Comparison of ENCODE assay signal across 1 cellular context in the genomic region with DNA sequence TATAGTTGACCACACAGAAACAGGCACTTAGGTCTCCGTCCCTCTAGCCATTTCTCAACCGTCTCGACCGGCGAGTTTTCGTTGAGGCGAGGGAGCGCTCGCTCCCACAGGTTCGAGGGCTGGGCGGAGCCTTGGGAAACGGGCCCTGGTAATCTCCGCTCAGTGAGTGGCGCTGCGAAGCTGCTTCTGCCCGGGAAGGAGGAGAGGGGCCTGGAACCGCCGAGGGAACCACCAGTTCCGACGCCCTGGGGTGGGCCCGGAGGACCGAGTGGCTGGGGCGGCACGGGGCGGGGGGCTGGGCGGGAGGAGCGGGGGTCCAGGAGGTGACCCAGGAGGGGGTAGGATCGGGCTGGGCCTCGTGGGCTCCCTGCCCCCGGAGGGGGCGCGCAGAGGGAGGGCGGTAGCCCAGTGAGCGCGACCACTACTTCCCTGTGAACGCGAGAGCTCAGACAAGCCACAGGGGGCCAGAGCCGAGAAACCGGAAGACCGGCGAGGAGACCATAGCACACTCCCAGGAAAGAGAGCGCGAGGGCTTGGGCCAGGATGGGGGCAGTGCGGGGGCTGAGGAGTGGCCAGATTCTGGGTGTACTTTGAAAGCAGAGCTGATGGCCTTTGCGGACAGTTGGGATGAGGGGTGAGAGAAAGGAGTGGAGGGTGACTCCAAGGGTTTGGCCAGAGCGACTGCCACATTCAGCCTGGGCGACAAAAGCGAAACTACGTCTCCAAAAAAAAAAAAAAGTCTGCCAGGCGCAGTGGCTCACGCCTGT.
A peak's percentile ranks its signal among the peaks of the same experiment; 100 is the strongest.
TF ChIP-seq lines count a peak whose summit lies in the region.

No MANE protein-coding gene starts in this region.

TF ChIP-seq in HepG2, 621 proteins besides CTCF, POLR2A, EP300 and RAD21 (continued from another document and continues in another):
- TF ChIP-seq, protein P1, sequence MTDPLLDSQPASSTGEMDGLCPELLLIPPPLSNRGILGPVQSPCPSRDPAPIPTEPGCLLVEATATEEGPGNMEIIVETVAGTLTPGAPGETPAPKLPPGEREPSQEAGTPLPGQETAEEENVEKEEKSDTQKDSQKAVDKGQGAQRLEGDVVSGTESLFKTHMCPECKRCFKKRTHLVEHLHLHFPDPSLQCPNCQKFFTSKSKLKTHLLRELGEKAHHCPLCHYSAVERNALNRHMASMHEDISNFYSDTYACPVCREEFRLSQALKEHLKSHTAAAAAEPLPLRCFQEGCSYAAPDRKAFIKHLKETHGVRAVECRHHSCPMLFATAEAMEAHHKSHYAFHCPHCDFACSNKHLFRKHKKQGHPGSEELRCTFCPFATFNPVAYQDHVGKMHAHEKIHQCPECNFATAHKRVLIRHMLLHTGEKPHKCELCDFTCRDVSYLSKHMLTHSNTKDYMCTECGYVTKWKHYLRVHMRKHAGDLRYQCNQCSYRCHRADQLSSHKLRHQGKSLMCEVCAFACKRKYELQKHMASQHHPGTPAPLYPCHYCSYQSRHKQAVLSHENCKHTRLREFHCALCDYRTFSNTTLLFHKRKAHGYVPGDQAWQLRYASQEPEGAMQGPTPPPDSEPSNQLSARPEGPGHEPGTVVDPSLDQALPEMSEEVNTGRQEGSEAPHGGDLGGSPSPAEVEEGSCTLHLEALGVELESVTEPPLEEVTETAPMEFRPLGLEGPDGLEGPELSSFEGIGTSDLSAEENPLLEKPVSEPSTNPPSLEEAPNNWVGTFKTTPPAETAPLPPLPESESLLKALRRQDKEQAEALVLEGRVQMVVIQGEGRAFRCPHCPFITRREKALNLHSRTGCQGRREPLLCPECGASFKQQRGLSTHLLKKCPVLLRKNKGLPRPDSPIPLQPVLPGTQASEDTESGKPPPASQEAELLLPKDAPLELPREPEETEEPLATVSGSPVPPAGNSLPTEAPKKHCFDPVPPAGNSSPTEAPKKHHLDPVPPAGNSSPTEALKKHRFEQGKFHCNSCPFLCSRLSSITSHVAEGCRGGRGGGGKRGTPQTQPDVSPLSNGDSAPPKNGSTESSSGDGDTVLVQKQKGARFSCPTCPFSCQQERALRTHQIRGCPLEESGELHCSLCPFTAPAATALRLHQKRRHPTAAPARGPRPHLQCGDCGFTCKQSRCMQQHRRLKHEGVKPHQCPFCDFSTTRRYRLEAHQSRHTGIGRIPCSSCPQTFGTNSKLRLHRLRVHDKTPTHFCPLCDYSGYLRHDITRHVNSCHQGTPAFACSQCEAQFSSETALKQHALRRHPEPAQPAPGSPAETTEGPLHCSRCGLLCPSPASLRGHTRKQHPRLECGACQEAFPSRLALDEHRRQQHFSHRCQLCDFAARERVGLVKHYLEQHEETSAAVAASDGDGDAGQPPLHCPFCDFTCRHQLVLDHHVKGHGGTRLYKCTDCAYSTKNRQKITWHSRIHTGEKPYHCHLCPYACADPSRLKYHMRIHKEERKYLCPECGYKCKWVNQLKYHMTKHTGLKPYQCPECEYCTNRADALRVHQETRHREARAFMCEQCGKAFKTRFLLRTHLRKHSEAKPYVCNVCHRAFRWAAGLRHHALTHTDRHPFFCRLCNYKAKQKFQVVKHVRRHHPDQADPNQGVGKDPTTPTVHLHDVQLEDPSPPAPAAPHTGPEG (CRISPR knock-in tag; IDR thresholded peaks at IDR 0.05) = 0 out of 2 replicates have a peak, but pooled peaks have one; percentile 53
- TF ChIP-seq GATAD2A (CRISPR knock-in tag; IDR thresholded peaks at IDR 0.05) = no peak
- no peak for TF ChIP-seq NFIC (IDR thresholded peaks at IDR 0.05; ENCODE audit: low read length)
- peak; percentile 0; the same call in 1 of the 2 replicates for TF ChIP-seq ZNF232 (CRISPR knock-in tag; IDR thresholded peaks at IDR 0.05; ENCODE audit: borderline replicate concordance)
- 0 out of 2 replicates have a peak, but pooled peaks have one; percentile 77 for TF ChIP-seq SAFB2 (CRISPR knock-in tag; IDR thresholded peaks at IDR 0.05; ENCODE audit: borderline replicate concordance, low read depth)
- no peak for TF ChIP-seq PLRG1 (conservative IDR thresholded peaks at IDR 0.05)
- TF ChIP-seq, protein P2, sequence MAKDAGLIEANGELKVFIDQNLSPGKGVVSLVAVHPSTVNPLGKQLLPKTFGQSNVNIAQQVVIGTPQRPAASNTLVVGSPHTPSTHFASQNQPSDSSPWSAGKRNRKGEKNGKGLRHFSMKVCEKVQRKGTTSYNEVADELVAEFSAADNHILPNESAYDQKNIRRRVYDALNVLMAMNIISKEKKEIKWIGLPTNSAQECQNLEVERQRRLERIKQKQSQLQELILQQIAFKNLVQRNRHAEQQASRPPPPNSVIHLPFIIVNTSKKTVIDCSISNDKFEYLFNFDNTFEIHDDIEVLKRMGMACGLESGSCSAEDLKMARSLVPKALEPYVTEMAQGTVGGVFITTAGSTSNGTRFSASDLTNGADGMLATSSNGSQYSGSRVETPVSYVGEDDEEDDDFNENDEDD (CRISPR knock-in tag; IDR thresholded peaks at IDR 0.05; ENCODE audit: borderline replicate concordance) = peak; percentile 51; the same call in 1 of the 2 replicates
- TF ChIP-seq ZKSCAN5 (CRISPR knock-in tag; IDR thresholded peaks at IDR 0.05) = no peak
- TF ChIP-seq GFI1 (CRISPR knock-in tag; IDR thresholded peaks at IDR 0.05; ENCODE audit: borderline replicate concordance) = peak; percentile 40; the same call in 1 of the 2 replicates
- TF ChIP-seq, protein P3, sequence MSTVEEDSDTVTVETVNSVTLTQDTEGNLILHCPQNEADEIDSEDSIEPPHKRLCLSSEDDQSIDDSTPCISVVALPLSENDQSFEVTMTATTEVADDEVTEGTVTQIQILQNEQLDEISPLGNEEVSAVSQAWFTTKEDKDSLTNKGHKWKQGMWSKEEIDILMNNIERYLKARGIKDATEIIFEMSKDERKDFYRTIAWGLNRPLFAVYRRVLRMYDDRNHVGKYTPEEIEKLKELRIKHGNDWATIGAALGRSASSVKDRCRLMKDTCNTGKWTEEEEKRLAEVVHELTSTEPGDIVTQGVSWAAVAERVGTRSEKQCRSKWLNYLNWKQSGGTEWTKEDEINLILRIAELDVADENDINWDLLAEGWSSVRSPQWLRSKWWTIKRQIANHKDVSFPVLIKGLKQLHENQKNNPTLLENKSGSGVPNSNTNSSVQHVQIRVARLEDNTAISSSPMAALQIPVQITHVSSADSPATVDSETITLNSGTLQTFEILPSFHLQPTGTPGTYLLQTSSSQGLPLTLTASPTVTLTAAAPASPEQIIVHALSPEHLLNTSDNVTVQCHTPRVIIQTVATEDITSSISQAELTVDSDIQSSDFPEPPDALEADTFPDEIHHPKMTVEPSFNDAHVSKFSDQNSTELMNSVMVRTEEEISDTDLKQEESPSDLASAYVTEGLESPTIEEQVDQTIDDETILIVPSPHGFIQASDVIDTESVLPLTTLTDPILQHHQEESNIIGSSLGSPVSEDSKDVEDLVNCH (CRISPR knock-in tag; IDR thresholded peaks at IDR 0.05) = no peak; the same call in 1 of the 2 replicates
- TF ChIP-seq, protein P4, sequence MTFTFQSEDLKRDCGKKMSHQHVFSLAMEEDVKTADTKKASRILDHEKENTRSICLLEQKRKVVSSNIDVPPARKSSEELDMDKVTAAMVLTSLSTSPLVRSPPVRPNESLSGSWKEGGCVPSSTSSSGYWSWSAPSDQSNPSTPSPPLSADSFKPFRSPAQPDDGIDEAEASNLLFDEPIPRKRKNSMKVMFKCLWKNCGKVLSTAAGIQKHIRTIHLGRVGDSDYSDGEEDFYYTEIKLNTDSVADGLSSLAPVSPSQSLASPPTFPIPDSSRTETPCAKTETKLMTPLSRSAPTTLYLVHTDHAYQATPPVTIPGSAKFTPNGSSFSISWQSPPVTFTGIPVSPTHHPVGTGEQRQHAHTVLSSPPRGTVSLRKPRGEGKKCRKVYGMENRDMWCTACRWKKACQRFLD (CRISPR knock-in tag; IDR thresholded peaks at IDR 0.05; ENCODE audit: borderline replicate concordance) = 0 out of 2 replicates have a peak, but pooled peaks have one; percentile 10
- TF ChIP-seq, protein P5, sequence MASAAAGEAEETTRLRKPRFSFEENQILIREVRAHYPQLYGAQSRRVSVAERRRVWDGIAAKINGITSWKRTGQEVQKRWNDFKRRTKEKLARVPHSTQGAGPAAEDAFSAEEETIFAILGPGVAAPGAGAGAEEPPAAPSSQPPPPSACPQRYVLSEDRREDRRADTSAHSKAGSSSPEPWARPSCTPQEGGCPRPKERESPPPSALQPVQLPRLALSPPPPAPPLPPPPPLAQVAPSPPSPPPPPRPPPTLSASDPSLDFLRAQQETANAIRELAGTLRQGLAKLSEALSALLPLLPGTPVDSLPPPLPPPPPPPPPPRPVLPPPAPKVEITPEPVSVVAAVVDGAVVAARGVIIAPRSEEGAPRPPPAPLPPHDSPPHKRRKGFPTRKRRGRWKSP (CRISPR knock-in tag; IDR thresholded peaks at IDR 0.05) = no peak
- no peak for TF ChIP-seq ATF7 (IDR thresholded peaks at IDR 0.05)
- TF ChIP-seq ATF7 (CRISPR knock-in tag; IDR thresholded peaks at IDR 0.05) = peak; percentile 19; the same call in 1 of the 2 replicates
- no peak for TF ChIP-seq NFATC3 (CRISPR knock-in tag; IDR thresholded peaks at IDR 0.05)
- TF ChIP-seq ZFP36 (IDR thresholded peaks at IDR 0.05; ENCODE audit: borderline replicate concordance, low read depth, low read length, partially characterized antibody) = no peak
- TF ChIP-seq HES4 (CRISPR knock-in tag; IDR thresholded peaks at IDR 0.05; ENCODE audit: borderline replicate concordance) = peak; percentile 54; the same call in 1 of the 2 replicates
- no peak for TF ChIP-seq SIN3B (IDR thresholded peaks at IDR 0.05; ENCODE audit: low read length)
- no peak for TF ChIP-seq PAWR (CRISPR knock-in tag; IDR thresholded peaks at IDR 0.05; ENCODE audit: borderline replicate concordance)
- peak; percentile 79; the same call in 1 of the 2 replicates for TF ChIP-seq ZNF230 (CRISPR knock-in tag; IDR thresholded peaks at IDR 0.05)
- TF ChIP-seq ZNF564 (CRISPR knock-in tag; IDR thresholded peaks at IDR 0.05) = no peak
- no peak for TF ChIP-seq ZNF136 (CRISPR knock-in tag; IDR thresholded peaks at IDR 0.05; ENCODE audit: low read depth)
- TF ChIP-seq ZNF510 (CRISPR knock-in tag; IDR thresholded peaks at IDR 0.05; ENCODE audit: low read depth) = peak; percentile 29; the same call in 1 of the 2 replicates
- no peak; the same call in 1 of the 2 replicates for TF ChIP-seq MED1 (CRISPR knock-in tag; IDR thresholded peaks at IDR 0.05)
- TF ChIP-seq ZNF331 (CRISPR knock-in tag; IDR thresholded peaks at IDR 0.05) = peak; percentile 49; the same call in 1 of the 2 replicates
- TF ChIP-seq, protein P6, sequence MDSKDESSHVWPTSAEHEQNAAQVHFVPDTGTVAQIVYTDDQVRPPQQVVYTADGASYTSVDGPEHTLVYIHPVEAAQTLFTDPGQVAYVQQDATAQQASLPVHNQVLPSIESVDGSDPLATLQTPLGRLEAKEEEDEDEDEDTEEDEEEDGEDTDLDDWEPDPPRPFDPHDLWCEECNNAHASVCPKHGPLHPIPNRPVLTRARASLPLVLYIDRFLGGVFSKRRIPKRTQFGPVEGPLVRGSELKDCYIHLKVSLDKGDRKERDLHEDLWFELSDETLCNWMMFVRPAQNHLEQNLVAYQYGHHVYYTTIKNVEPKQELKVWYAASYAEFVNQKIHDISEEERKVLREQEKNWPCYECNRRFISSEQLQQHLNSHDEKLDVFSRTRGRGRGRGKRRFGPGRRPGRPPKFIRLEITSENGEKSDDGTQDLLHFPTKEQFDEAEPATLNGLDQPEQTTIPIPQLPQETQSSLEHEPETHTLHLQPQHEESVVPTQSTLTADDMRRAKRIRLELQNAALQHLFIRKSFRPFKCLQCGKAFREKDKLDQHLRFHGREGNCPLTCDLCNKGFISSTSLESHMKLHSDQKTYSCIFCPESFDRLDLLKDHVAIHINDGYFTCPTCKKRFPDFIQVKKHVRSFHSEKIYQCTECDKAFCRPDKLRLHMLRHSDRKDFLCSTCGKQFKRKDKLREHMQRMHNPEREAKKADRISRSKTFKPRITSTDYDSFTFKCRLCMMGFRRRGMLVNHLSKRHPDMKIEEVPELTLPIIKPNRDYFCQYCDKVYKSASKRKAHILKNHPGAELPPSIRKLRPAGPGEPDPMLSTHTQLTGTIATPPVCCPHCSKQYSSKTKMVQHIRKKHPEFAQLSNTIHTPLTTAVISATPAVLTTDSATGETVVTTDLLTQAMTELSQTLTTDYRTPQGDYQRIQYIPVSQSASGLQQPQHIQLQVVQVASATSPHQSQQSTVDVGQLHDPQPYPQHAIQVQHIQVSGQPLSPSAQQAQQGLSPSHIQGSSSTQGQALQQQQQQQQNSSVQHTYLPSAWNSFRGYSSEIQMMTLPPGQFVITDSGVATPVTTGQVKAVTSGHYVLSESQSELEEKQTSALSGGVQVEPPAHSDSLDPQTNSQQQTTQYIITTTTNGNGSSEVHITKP (CRISPR knock-in tag; IDR thresholded peaks at IDR 0.05; ENCODE audit: low read depth) = peak; percentile 2
- TF ChIP-seq, protein P7, sequence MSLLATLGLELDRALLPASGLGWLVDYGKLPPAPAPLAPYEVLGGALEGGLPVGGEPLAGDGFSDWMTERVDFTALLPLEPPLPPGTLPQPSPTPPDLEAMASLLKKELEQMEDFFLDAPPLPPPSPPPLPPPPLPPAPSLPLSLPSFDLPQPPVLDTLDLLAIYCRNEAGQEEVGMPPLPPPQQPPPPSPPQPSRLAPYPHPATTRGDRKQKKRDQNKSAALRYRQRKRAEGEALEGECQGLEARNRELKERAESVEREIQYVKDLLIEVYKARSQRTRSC (CRISPR knock-in tag; IDR thresholded peaks at IDR 0.05; ENCODE audit: low read depth) = no peak
- no peak for TF ChIP-seq ZNF12 (CRISPR knock-in tag; IDR thresholded peaks at IDR 0.05)
- peak; percentile 84; the same call in 1 of the 2 replicates for TF ChIP-seq ZNF790 (CRISPR knock-in tag; IDR thresholded peaks at IDR 0.05; ENCODE audit: borderline replicate concordance)
- no peak for TF ChIP-seq HMG20A (CRISPR knock-in tag; IDR thresholded peaks at IDR 0.05; ENCODE audit: borderline replicate concordance)
- TF ChIP-seq, protein P8, sequence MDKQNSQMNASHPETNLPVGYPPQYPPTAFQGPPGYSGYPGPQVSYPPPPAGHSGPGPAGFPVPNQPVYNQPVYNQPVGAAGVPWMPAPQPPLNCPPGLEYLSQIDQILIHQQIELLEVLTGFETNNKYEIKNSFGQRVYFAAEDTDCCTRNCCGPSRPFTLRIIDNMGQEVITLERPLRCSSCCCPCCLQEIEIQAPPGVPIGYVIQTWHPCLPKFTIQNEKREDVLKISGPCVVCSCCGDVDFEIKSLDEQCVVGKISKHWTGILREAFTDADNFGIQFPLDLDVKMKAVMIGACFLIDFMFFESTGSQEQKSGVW (CRISPR knock-in tag; IDR thresholded peaks at IDR 0.05; ENCODE audit: borderline replicate concordance) = 0 out of 2 replicates have a peak, but pooled peaks have one; percentile 71
- TF ChIP-seq, protein P9, sequence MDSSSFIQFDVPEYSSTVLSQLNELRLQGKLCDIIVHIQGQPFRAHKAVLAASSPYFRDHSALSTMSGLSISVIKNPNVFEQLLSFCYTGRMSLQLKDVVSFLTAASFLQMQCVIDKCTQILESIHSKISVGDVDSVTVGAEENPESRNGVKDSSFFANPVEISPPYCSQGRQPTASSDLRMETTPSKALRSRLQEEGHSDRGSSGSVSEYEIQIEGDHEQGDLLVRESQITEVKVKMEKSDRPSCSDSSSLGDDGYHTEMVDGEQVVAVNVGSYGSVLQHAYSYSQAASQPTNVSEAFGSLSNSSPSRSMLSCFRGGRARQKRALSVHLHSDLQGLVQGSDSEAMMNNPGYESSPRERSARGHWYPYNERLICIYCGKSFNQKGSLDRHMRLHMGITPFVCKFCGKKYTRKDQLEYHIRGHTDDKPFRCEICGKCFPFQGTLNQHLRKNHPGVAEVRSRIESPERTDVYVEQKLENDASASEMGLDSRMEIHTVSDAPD (CRISPR knock-in tag; IDR thresholded peaks at IDR 0.05) = no peak
- TF ChIP-seq, protein P10, sequence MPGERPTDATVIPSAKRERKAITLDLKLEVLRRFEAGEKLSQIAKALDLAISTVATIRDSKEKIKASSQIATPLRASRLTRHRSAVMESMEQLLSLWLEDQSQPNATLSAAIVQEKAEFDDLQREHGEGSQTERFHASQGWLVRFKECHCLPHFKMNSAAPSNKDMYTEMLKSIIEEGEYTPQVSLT (CRISPR knock-in tag; IDR thresholded peaks at IDR 0.05; ENCODE audit: borderline replicate concordance, low read depth) = no peak
- no peak for TF ChIP-seq ZNF17 (CRISPR knock-in tag; IDR thresholded peaks at IDR 0.05)
